In genomic region chr4:121176082-121176706, GRCh38 we compare ENCODE assay signal across 25 cellular contexts. TPM values are rescaled to one million over a fixed set of nuclear protein-coding genes. Genes with fewer than 3 reads are reported as not detected.
DNase-seq lines count a peak whose midpoint lies in the region; ATAC-seq and TF ChIP-seq lines count a peak whose summit lies in the region.
"Had no signal": no experiment of that assay in that cellular context is flagged by ENCODE, and none has a peak within 500 bp of the region (broad histone marks: within the 10 kb centered on the region; RNA-seq: fewer than 3 reads in every experiment).

No MANE protein-coding gene starts in this region.

- H3K4me3 ChIP-seq in BLaER1 treated with 17β-estradiol and CSF1 and Interleukin-3, amounts not matched to agents 10 nM and 100 nM: no peak overlapping the region
- H3K4me3 ChIP-seq: BLaER1, GM12878, SK-N-MC had no signal

- H3K4me2 ChIP-seq in BLaER1 treated with 17β-estradiol and CSF1 and Interleukin-3, amounts not matched to agents 10 nM and 100 nM: peak overlapping the region in 8 of 11 experiments; percentile 7 to 92 (median 64); a peak in 10 of 22 replicates
- H3K4me2 ChIP-seq: BLaER1 had no signal

- H3K27me3 Mint-ChIP-seq in CD14-positive monocyte (ENCODE audit: low read depth in 3 of 3): peaks cover 0 to 2% (median 2%) of the 10 kb centered on the region in 3 donors
- peaks cover 1% of the 10 kb centered on the region for H3K27me3 Mint-ChIP-seq in activated CD4-positive, alpha-beta memory T cell treated with anti-CD3 and anti-CD28 coated beads, Interleukin-2, amount 10 ng/mL, durations not matched to agents 7 days and 5 days
- H3K27me3 Mint-ChIP-seq: IgD-negative memory B cell had no signal

- no peak overlapping the region; a peak in 1 of 22 replicates for H3K27ac ChIP-seq in BLaER1 treated with 17β-estradiol and CSF1 and Interleukin-3, amounts not matched to agents 10 nM and 100 nM
- H3K27ac ChIP-seq: BLaER1, RWPE1, SK-N-MC had no signal

- CTCF ChIA-PET in activated CD4-positive, alpha-beta memory T cell treated with anti-CD3 and anti-CD28 coated beads, Interleukin-2, amount 10 ng/mL, durations not matched to agents 7 days and 5 days (lab: Charles Lee): interaction anchor here (1.2 kb wide), 1 partner anchor 16 kb away, joined by 3 read pairs; no protein-coding TSS in a partner anchor

- no peak for ATAC-seq in HG03039 (IDR thresholded peaks at IDR 0.05; ENCODE audit: unreplicated experiment)
- ATAC-seq: GM12878 had no signal

- H3K36me3 Mint-ChIP-seq in CD14-positive monocyte: peaks cover 0 to 2% of the 10 kb centered on the region in 2 donors
- H3K36me3 Mint-ChIP-seq in activated CD4-positive, alpha-beta memory T cell treated with anti-CD3 and anti-CD28 coated beads, Interleukin-2, amount 10 ng/mL, durations not matched to agents 7 days and 5 days (ENCODE audit: low read depth): peaks cover 21% of the 10 kb centered on the region
- H3K36me3 Mint-ChIP-seq: IgD-negative memory B cell had no signal

- no peak overlapping the region for H3K9ac ChIP-seq in BLaER1 treated with 17β-estradiol and CSF1 and Interleukin-3, amounts not matched to agents 10 nM and 100 nM
- H3K9ac ChIP-seq: BLaER1 had no signal

- TF ChIP-seq CTCF in CD14-positive monocyte (IDR thresholded peaks at IDR 0.05): no peak

- peaks cover 38% of the 10 kb centered on the region for H3K4me1 Mint-ChIP-seq in CD14-positive monocyte
- H3K4me1 Mint-ChIP-seq in activated CD4-positive, alpha-beta memory T cell treated with anti-CD3 and anti-CD28 coated beads, Interleukin-2, amount 10 ng/mL, durations not matched to agents 7 days and 5 days: peaks cover 27% of the 10 kb centered on the region

- no peaks in the 10 kb centered on the region for H3K9me3 Mint-ChIP-seq in CD14-positive monocyte
- H3K9me3 Mint-ChIP-seq in activated CD4-positive, alpha-beta memory T cell treated with anti-CD3 and anti-CD28 coated beads, Interleukin-2, amount 10 ng/mL, durations not matched to agents 7 days and 5 days: peaks cover 4% of the 10 kb centered on the region

- H3K4me1 ChIP-seq in BLaER1 treated with 17β-estradiol and CSF1 and Interleukin-3, amounts not matched to agents 10 nM and 100 nM: peaks cover 0 to 36% (median 20%) of the 10 kb centered on the region in 10 experiments; a peak in 15 of 20 replicates
- H3K4me1 ChIP-seq: BLaER1 had no signal

- peaks cover 0 to 6% (median 0%) of the 10 kb centered on the region in 11 experiments; a peak in 2 of 22 replicates for H4K20me1 ChIP-seq in BLaER1 treated with 17β-estradiol and CSF1 and Interleukin-3, amounts not matched to agents 10 nM and 100 nM
- H4K20me1 ChIP-seq: BLaER1 had no signal

- POLR2A ChIA-PET in activated CD4-positive, alpha-beta memory T cell treated with anti-CD3 and anti-CD28 coated beads, Interleukin-2, amount 10 ng/mL, durations not matched to agents 7 days and 5 days (lab: Charles Lee): no interaction called here

- no peak overlapping the region for H3K4me3 Mint-ChIP-seq in CD14-positive monocyte
- no peak overlapping the region for H3K4me3 Mint-ChIP-seq in activated CD4-positive, alpha-beta memory T cell treated with anti-CD3 and anti-CD28 coated beads, Interleukin-2, amount 10 ng/mL, durations not matched to agents 7 days and 5 days
- H3K4me3 Mint-ChIP-seq: IgD-negative memory B cell had no signal

- 0 out of 22 replicates have a peak, but pooled peaks cover 0 to 6% (median 0%) of the 10 kb centered on the region in 11 experiments for H3K9me3 ChIP-seq in BLaER1 treated with 17β-estradiol and CSF1 and Interleukin-3, amounts not matched to agents 10 nM and 100 nM (replicated peaks in 1 of 11)
- H3K9me3 ChIP-seq: BLaER1 had no signal

- H3K36me3 ChIP-seq in BLaER1 treated with 17β-estradiol and CSF1 and Interleukin-3, amounts not matched to agents 10 nM and 100 nM: no peaks in the 10 kb centered on the region
- H3K36me3 ChIP-seq: BLaER1 had no signal

- peak overlapping the region; percentile 34 to 90 (median 83) for H3K27ac Mint-ChIP-seq in CD14-positive monocyte
- H3K27ac Mint-ChIP-seq in activated CD4-positive, alpha-beta memory T cell treated with anti-CD3 and anti-CD28 coated beads, Interleukin-2, amount 10 ng/mL, durations not matched to agents 7 days and 5 days: no peak overlapping the region
- H3K27ac Mint-ChIP-seq: IgD-negative memory B cell had no signal

- intact Hi-C loops in CD14-positive monocyte (cut with micrococcal nuclease): loop anchor here in 1 of 2 donors (10.0 kb wide), 1 partner anchor 79 kb away; no protein-coding TSS in a partner anchor

- in situ Hi-C loops in G401 (cut with HindIII; ENCODE audit: low sequenced_read_pairs): no loop called here

- peaks cover 0 to 82% (median 0%) of the 10 kb centered on the region in 11 experiments; a peak in 6 of 22 replicates for H3K27me3 ChIP-seq in BLaER1 treated with 17β-estradiol and CSF1 and Interleukin-3, amounts not matched to agents 10 nM and 100 nM
- H3K27me3 ChIP-seq: BLaER1 had no signal

- DNase-seq in CD14-positive monocyte (ENCODE audit: low spot score): no peak
- DNase-seq in G401 (ENCODE audit: low spot score): peak; percentile 67
- DNase-seq in cerebellar cortex (ENCODE audit: low spot score): peak; percentile 57
- DNase-seq in cerebellum (ENCODE audit: low spot score): no peak
- DNase-seq in activated CD4-positive, alpha-beta memory T cell treated with anti-CD3 and anti-CD28 coated beads, Interleukin-2, amount 10 ng/mL, durations not matched to agents 7 days and 5 days: no peak
- DNase-seq: ACHN, COR-L47, DMS79, GOT3, HCEC 1CT, Karpas-422, NCI-H1694, NCI-H2081, NCI-H2171, NCI-H345, NCI-H774, SHP77 treated with DMSO at 0.1 percent for 48 hours, SW 1271 had no signal

RNA-seq across cellular contexts. Expression of gene TNIP3, which starts 12.1 kb away (rescaled TPM):
- polyA plus RNA-seq in CD14-positive monocyte: under 1 TPM in 1 of 2 donors, not detected in 1; 0.20 TPM
- not detected in 2 replicates for total RNA-seq in G401 (2014; rRNA removed; shearing (Covaris generic))
- 0.73 TPM for total RNA-seq in cerebellum
- total RNA-seq in activated CD4-positive, alpha-beta memory T cell treated with anti-CD3 and anti-CD28 coated beads, Interleukin-2, amount 10 ng/mL, durations not matched to agents 7 days and 5 days: 1 to 10 TPM; 1.2 to 1.6 TPM
- polyA plus RNA-seq: IgD-negative memory B cell had no signal

Comparison
In these comparisons a context has a peak if more than half of its experiments do, and no peak if none do; other contexts are left out.
1. DNase-seq: peak in G401 (single experiment) and cerebellar cortex (single experiment); none in CD14-positive monocyte (single experiment), cerebellum (single experiment) and activated CD4-positive, alpha-beta memory T cell treated with anti-CD3 and anti-CD28 coated beads, Interleukin-2, amount 10 ng/mL, durations not matched to agents 7 days and 5 days (single experiment).